2 cellular contexts compared by ENCODE assay signal in genomic region chr1:212236664-212237220, GRCh38.
TF ChIP-seq lines count a peak whose summit lies in the region.

No MANE protein-coding gene starts in this region.

TF ChIP-seq in A549, 52 proteins besides CTCF, POLR2A, EP300 and RAD21 (continued from another document):
- TF ChIP-seq REST (IDR thresholded peaks at IDR 0.05) = no peak
- TF ChIP-seq TP53 (CRISPR knock-in tag; IDR thresholded peaks at IDR 0.05) = no peak
- no peak for TF ChIP-seq BHLHE40 (IDR thresholded peaks at IDR 0.05; ENCODE audit: low read depth, low read length)
- no peak for TF ChIP-seq MYC (IDR thresholded peaks at IDR 0.05; ENCODE audit: borderline replicate concordance, low read length)
- no peak for TF ChIP-seq ESRRA (IDR thresholded peaks at IDR 0.05; ENCODE audit: borderline replicate concordance, low read length)

TF ChIP-seq in GM23338, 12 proteins besides CTCF, POLR2A, EP300 and RAD21:
- TF ChIP-seq ZNF462 (CRISPR knock-in tag; IDR thresholded peaks at IDR 0.05) = no peak
- TF ChIP-seq EZH2 (IDR thresholded peaks at IDR 0.05; ENCODE audit: low read depth, unreplicated experiment) = no peak
- no peak for TF ChIP-seq POLR2AphosphoS5 (IDR thresholded peaks at IDR 0.05; ENCODE audit: low read depth)
- TF ChIP-seq ZNF114 (CRISPR knock-in tag; IDR thresholded peaks at IDR 0.05) = no peak
TF ChIP-seq in GM23338: peak in this region for 0.
